ENCODE assay signal across 1 cellular context in the genomic region with DNA sequence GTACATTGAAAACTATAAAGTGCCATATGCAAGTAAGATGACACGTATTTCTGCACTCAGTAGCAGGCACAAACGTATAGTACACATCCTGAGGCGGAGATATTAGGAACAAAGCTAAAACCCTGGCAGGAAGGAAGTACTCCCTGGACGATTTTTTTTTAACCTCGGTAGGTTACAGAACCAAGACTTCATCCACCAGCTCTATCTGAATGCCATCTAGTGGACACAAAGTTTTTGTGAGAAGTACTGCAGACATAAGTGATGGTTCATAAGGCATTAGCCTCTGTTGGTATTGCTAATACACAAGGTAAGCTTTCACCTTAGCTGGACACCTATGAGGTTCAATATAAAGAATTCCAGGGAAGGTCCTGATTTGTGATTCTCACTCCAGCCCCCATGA.
TF ChIP-seq lines count a peak whose summit lies in the region.

No MANE protein-coding gene starts in this region.

TF ChIP-seq in HEK293T, 16 proteins besides CTCF, POLR2A, EP300 and RAD21 (continued from another document):
- TF ChIP-seq FOXM1 (IDR thresholded peaks at IDR 0.05; ENCODE audit: borderline replicate concordance) (no peak), ZNF384 (IDR thresholded peaks at IDR 0.05) (peak; percentile 55)
